ENCODE assay signal across 9 cellular contexts in genomic region chr5:127840198-127840524, GRCh38.
DNase-seq lines count a peak whose midpoint lies in the region; ATAC-seq and TF ChIP-seq lines count a peak whose summit lies in the region.
"Had no signal": no experiment of that assay in that cellular context is flagged by ENCODE, and none has a peak within 500 bp of the region (broad histone marks: within the 10 kb centered on the region; RNA-seq: fewer than 3 reads in every experiment).

No MANE protein-coding gene starts in this region.

- no TSS peak for BruUV-seq in Calu3 (replicated peaks; lab: Mats Ljungman, UMichigan)

- H3K4me3 Mint-ChIP-seq in Calu3 (ENCODE audit: low read depth, unreplicated experiment): no peak overlapping the region
- H3K4me3 Mint-ChIP-seq: stimulated activated naive CD8-positive, alpha-beta T cell treated with anti-CD3 and anti-CD28 coated beads, Interleukin-15, Interleukin-2, amounts not matched to agents 100 ng/mL and 50 ng/mL, for 24 hours had no signal

- intact Hi-C loops in Calu3 (cut with micrococcal nuclease; ENCODE audit: unreplicated experiment): loop anchor here (10.0 kb wide), 1 partner anchor 1585 kb away; no protein-coding TSS in a partner anchor

- no peak for DNase-seq in Calu3
- DNase-seq in Kasumi-1 (lab: John Stamatoyannopoulos, UW): peak; percentile 63 to 75
- DNase-seq in stimulated activated CD8-positive, alpha-beta memory T cell treated with anti-CD3 and anti-CD28 coated beads, Interleukin-4, amount 100 ng/mL, for 48 hours: no peak
- no peak for DNase-seq in AG20443 (ENCODE audit: low spot score)
- DNase-seq in SIG-M5 (lab: John Stamatoyannopoulos, UW): no peak

- peaks cover 2% of the 10 kb centered on the region for H3K9me3 Mint-ChIP-seq in Calu3 (ENCODE audit: low read depth, unreplicated experiment)
- H3K9me3 Mint-ChIP-seq: stimulated activated naive CD8-positive, alpha-beta T cell treated with anti-CD3 and anti-CD28 coated beads, Interleukin-15, Interleukin-2, amounts not matched to agents 100 ng/mL and 50 ng/mL, for 24 hours had no signal

- CTCF ChIA-PET in Calu3 (lab: Charles Lee): interaction anchor here (0.6 to 1.3 kb wide), 3 partner anchors 16 to 36 kb away, joined by 3 read pairs; no protein-coding TSS in a partner anchor

- ATAC-seq in GM19397 (IDR thresholded peaks at IDR 0.05; ENCODE audit: unreplicated experiment) (peak; percentile 55), HG02885 (IDR thresholded peaks at IDR 0.05; ENCODE audit: poor library complexity, unreplicated experiment) (peak; percentile 73), esophagus mucosa (no peak)

- peaks cover 49% of the 10 kb centered on the region for H3K4me1 Mint-ChIP-seq in Calu3 (ENCODE audit: low read depth, unreplicated experiment)

- H3K27me3 Mint-ChIP-seq in Calu3 (ENCODE audit: unreplicated experiment): no peaks in the 10 kb centered on the region

- no peaks in the 10 kb centered on the region for H3K36me3 Mint-ChIP-seq in Calu3 (ENCODE audit: insufficient read depth, unreplicated experiment)

- TF ChIP-seq CTCF in Calu3 (IDR thresholded peaks at IDR 0.05; ENCODE audit: unreplicated experiment): no peak

- H3K27ac Mint-ChIP-seq in Calu3 (ENCODE audit: unreplicated experiment): peak overlapping the region; percentile 4
- H3K27ac Mint-ChIP-seq: stimulated activated naive CD8-positive, alpha-beta T cell treated with anti-CD3 and anti-CD28 coated beads, Interleukin-15, Interleukin-2, amounts not matched to agents 100 ng/mL and 50 ng/mL, for 24 hours had no signal

Comparison
In these comparisons a context has a peak if more than half of its experiments do, and no peak if none do; other contexts are left out.
1. DNase-seq: peak in Kasumi-1 (2 of 2); none in Calu3 (single experiment), stimulated activated CD8-positive, alpha-beta memory T cell treated with anti-CD3 and anti-CD28 coated beads, Interleukin-4, amount 100 ng/mL, for 48 hours (single experiment), AG20443 (single experiment) and SIG-M5 (single experiment).